Comparison of ENCODE assay signal across 8 cellular contexts in the genomic region with DNA sequence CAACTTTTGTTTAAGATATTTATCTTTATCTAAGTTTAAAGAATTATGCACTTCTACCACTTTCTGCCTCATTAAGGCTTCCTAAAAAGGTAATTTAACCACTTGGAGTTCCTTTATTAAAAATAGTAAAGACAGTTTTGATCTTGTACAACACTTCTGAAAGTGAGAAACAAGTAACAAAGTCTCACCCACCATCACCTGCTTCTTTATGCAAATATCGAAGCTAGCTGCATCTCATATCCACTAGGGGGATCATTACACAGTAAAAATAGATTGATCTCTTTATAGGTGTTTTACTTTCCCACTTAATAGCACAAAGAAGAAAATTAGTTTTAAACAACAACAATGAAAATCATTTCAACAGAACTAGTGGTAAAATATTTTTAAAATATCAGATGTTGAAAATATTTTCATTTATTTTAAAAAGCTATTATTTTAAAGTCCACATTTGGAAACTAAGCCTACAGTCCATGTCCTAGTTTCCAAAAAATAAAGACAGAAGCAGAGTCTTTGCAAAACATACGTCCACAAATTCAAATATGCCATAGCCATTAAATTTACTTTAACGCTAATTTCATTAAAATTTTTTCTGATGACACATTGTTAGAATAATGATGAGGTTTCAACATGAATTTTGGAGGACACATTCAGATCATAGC.
A peak's percentile ranks its signal among the peaks of the same experiment; 100 is the strongest.
DNase-seq lines count a peak whose midpoint lies in the region; ATAC-seq and TF ChIP-seq lines count a peak whose summit lies in the region.

No MANE protein-coding gene starts in this region.

- H3K79me2 ChIP-seq in DOHH2 (ENCODE audit: control insufficient read depth, low read length) (no peaks in the 10 kb centered on the region), PC-3 (ENCODE audit: low read length) (no peaks in the 10 kb centered on the region)

- H3K36me3 ChIP-seq in DOHH2 (ENCODE audit: control insufficient read depth, low read length) (no peaks in the 10 kb centered on the region), PC-3 (ENCODE audit: low read depth, low read length) (no peaks in the 10 kb centered on the region; the same call in 1 of the 2 replicates), gastroesophageal sphincter (no peaks in the 10 kb centered on the region)

- no peak overlapping the region for H3K27ac ChIP-seq in DOHH2 (ENCODE audit: low read depth, low read length)
- no peak overlapping the region for H3K27ac ChIP-seq in PC-3 (ENCODE audit: low read length)
- no peak overlapping the region for H3K27ac ChIP-seq in gastroesophageal sphincter

- H3K27ac Mint-ChIP-seq in activated CD4-positive, alpha-beta T cell treated with anti-CD3 and anti-CD28 coated beads, Interleukin-2, amount 10 ng/mL, durations not matched to agents 24 days and 14 days, result no peak overlapping the region

- H3K4me1 ChIP-seq in DOHH2 (ENCODE audit: control insufficient read depth, low read length), result no peaks in the 10 kb centered on the region
- H3K4me1 ChIP-seq in PC-3 (ENCODE audit: insufficient read depth, low read length), result no peaks in the 10 kb centered on the region
- H3K4me1 ChIP-seq in gastroesophageal sphincter, result no peaks in the 10 kb centered on the region

- H3K4me2 ChIP-seq in DOHH2 (ENCODE audit: low read length) (no peak overlapping the region), PC-3 (ENCODE audit: low read length) (no peak overlapping the region)

- intact Hi-C loops in PC-3 (cut with micrococcal nuclease), result loop anchor here (5.0 kb wide), 1 partner anchor 618 kb away; no protein-coding TSS in a partner anchor
- intact Hi-C loops in activated CD4-positive, alpha-beta T cell treated with anti-CD3 and anti-CD28 coated beads, Interleukin-2, amount 10 ng/mL, durations not matched to agents 24 days and 14 days (cut with micrococcal nuclease), result no loop called here

- ATAC-seq in GM19463 (IDR thresholded peaks at IDR 0.05; ENCODE audit: unreplicated experiment) (peak; percentile 90), HG03439 (IDR thresholded peaks at IDR 0.05; ENCODE audit: unreplicated experiment) (peak; percentile 98), PC-3 (no peak), gastroesophageal sphincter (no peak)

- H3K4me3 ChIP-seq in DOHH2 (ENCODE audit: low read length), result no peak overlapping the region
- H3K4me3 ChIP-seq in PC-3 (ENCODE audit: low read length), result no peak overlapping the region
- H3K4me3 ChIP-seq in gastroesophageal sphincter, result no peak overlapping the region

- no peaks in the 10 kb centered on the region for H3K27me3 Mint-ChIP-seq in activated CD4-positive, alpha-beta T cell treated with anti-CD3 and anti-CD28 coated beads, Interleukin-2, amount 10 ng/mL, durations not matched to agents 24 days and 14 days

- H4K20me1 ChIP-seq in DOHH2 (ENCODE audit: control insufficient read depth, insufficient read depth, low read depth, low read length), result no peaks in the 10 kb centered on the region
- H4K20me1 ChIP-seq in PC-3 (ENCODE audit: low read length), result no peaks in the 10 kb centered on the region

- no peaks in the 10 kb centered on the region for H3K9me2 ChIP-seq in DOHH2 (replicated peaks; ENCODE audit: control insufficient read depth, low read length)
- H3K9me2 ChIP-seq in PC-3 (replicated peaks; ENCODE audit: low read length), result no peaks in the 10 kb centered on the region

- POLR2A ChIA-PET in PC-3 (lab: Charles Lee; ENCODE audit: unreplicated experiment), result no interaction called here

- no peak overlapping the region for H3K9ac ChIP-seq in PC-3 (ENCODE audit: low read length)

- DNase-seq in PC-3 (peak; percentile 7), T1000 (lab: John Stamatoyannopoulos, UW) (no peak), dedifferentiated amniotic fluid mesenchymal stem cell (ENCODE audit: extremely low spot score) (no peak)
- DNase-seq in activated CD4-positive, alpha-beta T cell treated with anti-CD3 and anti-CD28 coated beads, Interleukin-2, amount 10 ng/mL, durations not matched to agents 24 days and 14 days, result no peak

- WGBS in gastroesophageal sphincter (ENCODE audit: low coverage in 1 of 2), 2 donors, result 51 to 55% methylated on average over 3 of the region's 3 CpGs

- peak; percentile 45 for TF ChIP-seq CTCF in DOHH2 (IDR thresholded peaks at IDR 0.05; ENCODE audit: low read depth, low read length, poor library complexity, severe bottlenecking)
- peak; percentile 54 for TF ChIP-seq CTCF in PC-3 (conservative IDR thresholded peaks at IDR 0.05; ENCODE audit: low read depth, low read length)
- TF ChIP-seq CTCF in gastroesophageal sphincter (IDR thresholded peaks at IDR 0.05), result peak in 3 of 4 experiments; percentile 21 to 47 (median 42)

- no peaks in the 10 kb centered on the region for H3K9me3 ChIP-seq in DOHH2 (ENCODE audit: control insufficient read depth, insufficient read depth, low read length)
- H3K9me3 ChIP-seq in PC-3 (ENCODE audit: low read length), result no peaks in the 10 kb centered on the region
- peaks cover 0 to 2% (median 0%) of the 10 kb centered on the region in 3 donors for H3K9me3 ChIP-seq in gastroesophageal sphincter

- no peaks in the 10 kb centered on the region for H3K9me3 Mint-ChIP-seq in activated CD4-positive, alpha-beta T cell treated with anti-CD3 and anti-CD28 coated beads, Interleukin-2, amount 10 ng/mL, durations not matched to agents 24 days and 14 days

- TF ChIP-seq EP300 in gastroesophageal sphincter (IDR thresholded peaks at IDR 0.05), result no peak

- H3K36me3 Mint-ChIP-seq in activated CD4-positive, alpha-beta T cell treated with anti-CD3 and anti-CD28 coated beads, Interleukin-2, amount 10 ng/mL, durations not matched to agents 24 days and 14 days (ENCODE audit: low read depth), result no peaks in the 10 kb centered on the region

- TF ChIP-seq POLR2A in gastroesophageal sphincter (IDR thresholded peaks at IDR 0.05), result no peak

- no peak overlapping the region for H3K4me3 Mint-ChIP-seq in activated CD4-positive, alpha-beta T cell treated with anti-CD3 and anti-CD28 coated beads, Interleukin-2, amount 10 ng/mL, durations not matched to agents 24 days and 14 days

- H3F3A ChIP-seq in DOHH2 (ENCODE audit: control insufficient read depth, insufficient read depth) (no peaks in the 10 kb centered on the region), PC-3 (ENCODE audit: low read length, unreplicated experiment) (no peaks in the 10 kb centered on the region)

- H3K27me3 ChIP-seq in DOHH2 (ENCODE audit: control insufficient read depth, low read length) (no peaks in the 10 kb centered on the region), PC-3 (ENCODE audit: low read length) (0 out of 2 replicates have a peak, but pooled peaks cover 3% of the 10 kb centered on the region), gastroesophageal sphincter (no peaks in the 10 kb centered on the region)

- no TSS peak for BruUV-seq in PC-3 (replicated peaks; lab: Mats Ljungman, UMichigan)

- CTCF ChIA-PET in PC-3 (lab: Charles Lee), result no interaction called here

- no peak overlapping the region for H2AFZ ChIP-seq in PC-3 (ENCODE audit: low read length)

- H3K4me1 Mint-ChIP-seq in activated CD4-positive, alpha-beta T cell treated with anti-CD3 and anti-CD28 coated beads, Interleukin-2, amount 10 ng/mL, durations not matched to agents 24 days and 14 days, result no peaks in the 10 kb centered on the region

Comparison
In these comparisons a context has a peak if more than half of its experiments do, and no peak if none do; other contexts are left out.
1. ATAC-seq: peak in GM19463 (single experiment) and HG03439 (single experiment); none in PC-3 (single experiment) and gastroesophageal sphincter (single experiment).
2. Peak in every context shown above with its lines, with median percentiles within 50 percentile points of each other: CTCF ChIP-seq.